In genomic region chr12:10982244-10982643, GRCh38 we compare ENCODE assay signal across 16 cellular contexts. TPM values are rescaled to one million over a fixed set of nuclear protein-coding genes. Genes with fewer than 3 reads are reported as not detected.
A peak's percentile ranks its signal among the peaks of the same experiment; 100 is the strongest.
DNase-seq lines count a peak whose midpoint lies in the region; ATAC-seq and TF ChIP-seq lines count a peak whose summit lies in the region.
"Had no signal": no experiment of that assay in that cellular context is flagged by ENCODE, and none has a peak within 500 bp of the region (broad histone marks: within the 10 kb centered on the region; RNA-seq: fewer than 3 reads in every experiment).

No MANE protein-coding gene starts in this region.

- no peaks in the 10 kb centered on the region for H3K9me3 ChIP-seq in testis
- H3K9me3 ChIP-seq: adrenal gland, gastrocnemius medialis, upper lobe of left lung had no signal

- 90 to 94% methylated on average over 5 of the region's 5 CpGs for WGBS in testis, 2 donors

- TF ChIP-seq POLR2A in testis (IDR thresholded peaks at IDR 0.05): no peak

- no peak for TF ChIP-seq CTCF in testis (IDR thresholded peaks at IDR 0.05)

- H3K27me3 Mint-ChIP-seq in activated naive CD8-positive, alpha-beta T cell treated with anti-CD3 and anti-CD28 coated beads, Interleukin-2, amount 50 U/mL, for 24 hours: no peaks in the 10 kb centered on the region

- H3K4me3 Mint-ChIP-seq in activated naive CD8-positive, alpha-beta T cell treated with anti-CD3 and anti-CD28 coated beads, Interleukin-2, amount 50 U/mL, for 24 hours: no peak overlapping the region

- H3K27me3 ChIP-seq in testis: no peaks in the 10 kb centered on the region
- H3K27me3 ChIP-seq: adrenal gland, gastrocnemius medialis, upper lobe of left lung had no signal

- no peaks in the 10 kb centered on the region for H3K36me3 ChIP-seq in testis (ENCODE audit: low read depth, missing control alignments)
- H3K36me3 ChIP-seq: adrenal gland, gastrocnemius medialis, upper lobe of left lung had no signal

- no peaks in the 10 kb centered on the region for H3K9me3 Mint-ChIP-seq in activated naive CD8-positive, alpha-beta T cell treated with anti-CD3 and anti-CD28 coated beads, Interleukin-2, amount 50 U/mL, for 24 hours

- peaks cover 2% of the 10 kb centered on the region for H3K36me3 Mint-ChIP-seq in activated naive CD8-positive, alpha-beta T cell treated with anti-CD3 and anti-CD28 coated beads, Interleukin-2, amount 50 U/mL, for 24 hours (ENCODE audit: low read depth)

- H3K27ac ChIP-seq in testis: no peak overlapping the region
- H3K27ac ChIP-seq: adrenal gland, gastrocnemius medialis, upper lobe of left lung had no signal

- intact Hi-C loops in testis (cut with DNase I; ENCODE audit: low total_unique reads): no loop called here

- no peak overlapping the region for H3K4me3 ChIP-seq in testis
- H3K4me3 ChIP-seq: adrenal gland, gastrocnemius medialis, upper lobe of left lung had no signal

- H3K4me1 Mint-ChIP-seq in activated naive CD8-positive, alpha-beta T cell treated with anti-CD3 and anti-CD28 coated beads, Interleukin-2, amount 50 U/mL, for 24 hours: peaks cover 32% of the 10 kb centered on the region

- H3K27ac Mint-ChIP-seq in activated naive CD8-positive, alpha-beta T cell treated with anti-CD3 and anti-CD28 coated beads, Interleukin-2, amount 50 U/mL, for 24 hours: no peak overlapping the region

- peak; percentile 92 for ATAC-seq in activated naive CD8-positive, alpha-beta T cell treated with anti-CD3 and anti-CD28 coated beads, Interleukin-2, amount 50 U/mL, for 24 hours
- ATAC-seq in stimulated activated naive CD8-positive, alpha-beta T cell treated with anti-CD3 and anti-CD28 coated beads, Interleukin-15, Interleukin-2, amounts not matched to agents 100 U/mL and 50 U/mL, for 24 hours: peak; percentile 83
- no peak for ATAC-seq in GM19455 (IDR thresholded peaks at IDR 0.05; ENCODE audit: unreplicated experiment)
- ATAC-seq: gastrocnemius medialis, Panc1 had no signal

- DNase-seq in stimulated activated CD4-positive, alpha-beta T cell treated with anti-CD3 and anti-CD28 coated beads, Interleukin-15, amount 100 ng/mL, for 24 hours: peak; percentile 33
- DNase-seq in stimulated activated CD4-positive, alpha-beta T cell treated with anti-CD3 and anti-CD28 coated beads, Interleukin-2, amount 100 ng/mL, for 48 hours: no peak
- peak in 3 of 5 donors; percentile 23 to 90 (median 41) for DNase-seq in T-helper 1 cell
- no peak for DNase-seq in activated naive CD8-positive, alpha-beta T cell treated with anti-CD3 and anti-CD28 coated beads, Interleukin-2, amount 50 U/mL, for 24 hours
- peak; percentile 5 for DNase-seq in stimulated activated naive CD8-positive, alpha-beta T cell treated with anti-CD3 and anti-CD28 coated beads, Interleukin-15, Interleukin-2, amounts not matched to agents 100 U/mL and 50 U/mL, for 24 hours
- no peak for DNase-seq in testis
- DNase-seq in GM19238 (ENCODE audit: insufficient read length, low spot score): no peak
- DNase-seq: adrenal gland, gastrocnemius medialis, GOT3, NCI-H146, NCI-H510A, upper lobe of left lung had no signal

- H3K4me1 ChIP-seq in testis: no peaks in the 10 kb centered on the region
- H3K4me1 ChIP-seq: adrenal gland, gastrocnemius medialis, upper lobe of left lung had no signal

RNA-seq across cellular contexts. Expression of gene TAS2R50, which starts 4.5 kb away (rescaled TPM):
- 1 to 10 TPM; 2.8 to 4.8 TPM for total RNA-seq in testis
- not detected for polyA plus RNA-seq in testis (ENCODE audit: insufficient read depth, low read depth, low replicate concordance)
- polyA plus RNA-seq: adrenal gland, neural cell had no signal

RNA-seq across cellular contexts. Expression of gene TAS2R20, which starts 15.9 kb away (rescaled TPM):
- 1 to 10 TPM; 2.2 to 4.8 TPM for total RNA-seq in testis
- 0.46 TPM for polyA plus RNA-seq in testis (ENCODE audit: insufficient read depth, low read depth, low replicate concordance)

RNA-seq across cellular contexts. Expression of gene TAS2R19, which starts 40.2 kb away (rescaled TPM):
- 10 to 100 TPM in 1 of 2 donors, 1 to 10 TPM in 1; 9.3 to 10.4 TPM for total RNA-seq in testis
- 0.34 TPM for polyA plus RNA-seq in testis (ENCODE audit: insufficient read depth, low read depth, low replicate concordance)

RNA-seq across cellular contexts. Expression of gene TAS2R14, which starts 43.2 kb away (rescaled TPM):
- total RNA-seq in testis: 1 to 10 TPM; 3.5 to 4.6 TPM
- polyA plus RNA-seq in testis (ENCODE audit: insufficient read depth, low read depth, low replicate concordance): 0.96 TPM

RNA-seq across cellular contexts. Expression of gene TAS2R31, which starts 49.0 kb away (rescaled TPM):
- total RNA-seq in testis: 10 to 100 TPM in 1 of 2 donors, 1 to 10 TPM in 1; 7.7 to 10.3 TPM
- polyA plus RNA-seq in testis (ENCODE audit: insufficient read depth, low read depth, low replicate concordance): not detected

Comparison
In these comparisons a context has a peak if more than half of its experiments do, and no peak if none do; other contexts are left out.
1. DNase-seq: peak in stimulated activated CD4-positive, alpha-beta T cell treated with anti-CD3 and anti-CD28 coated beads, Interleukin-15, amount 100 ng/mL, for 24 hours (single experiment), T-helper 1 cell (3 of 5) and stimulated activated naive CD8-positive, alpha-beta T cell treated with anti-CD3 and anti-CD28 coated beads, Interleukin-15, Interleukin-2, amounts not matched to agents 100 U/mL and 50 U/mL, for 24 hours (single experiment); none in stimulated activated CD4-positive, alpha-beta T cell treated with anti-CD3 and anti-CD28 coated beads, Interleukin-2, amount 100 ng/mL, for 48 hours (0 of 2), activated naive CD8-positive, alpha-beta T cell treated with anti-CD3 and anti-CD28 coated beads, Interleukin-2, amount 50 U/mL, for 24 hours (single experiment), testis (single experiment) and GM19238 (single experiment).